25 cellular contexts compared by ENCODE assay signal in the genomic region with DNA sequence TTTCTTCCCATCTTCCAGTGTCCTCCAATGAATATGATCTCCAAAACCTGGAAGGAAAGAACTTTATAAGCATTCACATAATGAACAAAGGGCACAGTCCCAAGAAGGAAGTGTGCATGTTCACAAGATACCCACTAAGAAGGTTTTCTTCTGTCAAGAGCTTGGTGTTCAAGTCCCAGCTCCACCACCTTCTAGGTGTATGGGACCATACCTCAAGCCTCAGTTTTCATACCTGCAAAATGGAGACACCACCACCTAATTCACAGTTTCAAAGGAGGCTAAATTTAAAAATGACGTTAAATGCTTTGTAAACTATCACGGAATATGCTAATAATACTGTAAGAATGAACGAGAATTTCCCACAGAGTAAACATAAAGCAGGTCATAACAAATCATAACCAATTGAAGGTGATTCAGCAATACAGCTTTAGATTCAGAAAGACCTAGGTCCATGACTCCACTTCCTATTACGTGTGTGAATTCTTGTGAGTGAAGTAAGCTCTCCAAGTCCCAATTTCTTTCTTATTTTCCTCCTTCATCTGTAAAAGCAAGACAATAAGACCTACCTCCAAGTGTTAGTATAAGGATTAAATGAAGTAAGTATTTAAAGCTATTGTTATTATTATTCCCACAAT. TPM values are rescaled to one million over a fixed set of nuclear protein-coding genes. Genes with fewer than 3 reads are reported as not detected.
"Had no signal": no experiment of that assay in that cellular context is flagged by ENCODE, and none has a peak within 500 bp of the region (broad histone marks: within the 10 kb centered on the region; RNA-seq: fewer than 3 reads in every experiment).

No MANE protein-coding gene starts in this region.

- H3K4me3 ChIP-seq: ascending aorta, gastroesophageal sphincter, hepatocyte, testis, upper lobe of left lung, vagina had no signal

- FAIRE-seq: kidney had no signal

- H3K4me3 Mint-ChIP-seq: activated CD4-positive, alpha-beta memory T cell treated with anti-CD3 and anti-CD28 coated beads, Interleukin-2, amount 10 ng/mL, durations not matched to agents 7 days and 5 days; activated CD4-positive, alpha-beta T cell treated with anti-CD3 and anti-CD28 coated beads, Interleukin-2, amount 10 ng/mL, durations not matched to agents 7 days and 5 days; activated naive CD4-positive, alpha-beta T cell treated with anti-CD3 and anti-CD28 coated beads, Interleukin-2, amount 10 ng/mL, durations not matched to agents 7 days and 5 days; activated naive CD8-positive, alpha-beta T cell treated with anti-CD3 and anti-CD28 coated beads, Interleukin-2, amount 10 ng/mL, durations not matched to agents 7 days and 5 days; activated T-cell treated with anti-CD3 and anti-CD28 coated beads, Interleukin-2, amount 50 U/mL, for 24 hours; brain; endodermal cell; memory B cell; natural killer cell; WTC11 had no signal

- H3K4me2 ChIP-seq: hepatocyte had no signal

- H3K9me3 Mint-ChIP-seq: activated CD4-positive, alpha-beta memory T cell treated with anti-CD3 and anti-CD28 coated beads, Interleukin-2, amount 10 ng/mL, durations not matched to agents 7 days and 5 days; activated CD4-positive, alpha-beta T cell treated with anti-CD3 and anti-CD28 coated beads, Interleukin-2, amount 10 ng/mL, durations not matched to agents 7 days and 5 days; activated naive CD4-positive, alpha-beta T cell treated with anti-CD3 and anti-CD28 coated beads, Interleukin-2, amount 10 ng/mL, durations not matched to agents 7 days and 5 days; activated naive CD8-positive, alpha-beta T cell treated with anti-CD3 and anti-CD28 coated beads, Interleukin-2, amount 10 ng/mL, durations not matched to agents 7 days and 5 days; activated T-cell treated with anti-CD3 and anti-CD28 coated beads, Interleukin-2, amount 50 U/mL, for 24 hours; brain; endodermal cell; memory B cell; natural killer cell; WTC11 had no signal

- H2AFZ ChIP-seq: hepatocyte had no signal

- H3K27ac Mint-ChIP-seq: activated CD4-positive, alpha-beta memory T cell treated with anti-CD3 and anti-CD28 coated beads, Interleukin-2, amount 10 ng/mL, durations not matched to agents 7 days and 5 days; activated CD4-positive, alpha-beta T cell treated with anti-CD3 and anti-CD28 coated beads, Interleukin-2, amount 10 ng/mL, durations not matched to agents 7 days and 5 days; activated naive CD4-positive, alpha-beta T cell treated with anti-CD3 and anti-CD28 coated beads, Interleukin-2, amount 10 ng/mL, durations not matched to agents 7 days and 5 days; activated naive CD8-positive, alpha-beta T cell treated with anti-CD3 and anti-CD28 coated beads, Interleukin-2, amount 10 ng/mL, durations not matched to agents 7 days and 5 days; activated T-cell treated with anti-CD3 and anti-CD28 coated beads, Interleukin-2, amount 50 U/mL, for 24 hours; brain; endodermal cell; memory B cell; natural killer cell; WTC11 had no signal

- DNase-seq: activated CD4-positive, alpha-beta memory T cell treated with anti-CD3 and anti-CD28 coated beads, Interleukin-2, amount 10 ng/mL, durations not matched to agents 7 days and 5 days; activated CD4-positive, alpha-beta T cell treated with anti-CD3 and anti-CD28 coated beads for 1 hour; activated CD4-positive, alpha-beta T cell treated with anti-CD3 and anti-CD28 coated beads, Interleukin-2, amount 10 ng/mL, durations not matched to agents 7 days and 5 days; activated CD8-positive, alpha-beta memory T cell treated with anti-CD3 and anti-CD28 coated beads, Interleukin-2, amount 50 U/mL, for 48 hours; activated gamma-delta T cell; activated naive CD4-positive, alpha-beta T cell treated with anti-CD3 and anti-CD28 coated beads, Interleukin-2, amount 10 ng/mL, durations not matched to agents 7 days and 5 days; activated naive CD8-positive, alpha-beta T cell treated with anti-CD3 and anti-CD28 coated beads, Interleukin-2, amount 10 ng/mL, durations not matched to agents 7 days and 5 days; activated T-cell treated with anti-CD3 and anti-CD28 coated beads, Interleukin-2, amount 50 U/mL, for 24 hours; caudate nucleus; endodermal cell; kidney; natural killer cell; right cardiac atrium; stimulated activated CD4-positive, alpha-beta T cell treated with anti-CD3 and anti-CD28 coated beads, Interleukin-4, amount 100 ng/mL, for 1 hour; stimulated activated naive CD8-positive, alpha-beta T cell treated with anti-CD3 and anti-CD28 coated beads, Interleukin-15, Interleukin-2, amounts not matched to agents 100 U/mL and 50 U/mL, for 24 hours; T-helper 2 cell; testis; upper lobe of left lung had no signal

- H3K9me3 ChIP-seq: ascending aorta, gastroesophageal sphincter, testis, upper lobe of left lung, vagina had no signal

- ATAC-seq: gastroesophageal sphincter; natural killer cell; right cardiac atrium; stimulated activated naive CD8-positive, alpha-beta T cell treated with anti-CD3 and anti-CD28 coated beads, Interleukin-15, Interleukin-2, amounts not matched to agents 100 U/mL and 50 U/mL, for 24 hours; WTC11 had no signal

- H3K27me3 Mint-ChIP-seq: activated CD4-positive, alpha-beta memory T cell treated with anti-CD3 and anti-CD28 coated beads, Interleukin-2, amount 10 ng/mL, durations not matched to agents 7 days and 5 days; activated CD4-positive, alpha-beta T cell treated with anti-CD3 and anti-CD28 coated beads, Interleukin-2, amount 10 ng/mL, durations not matched to agents 7 days and 5 days; activated naive CD4-positive, alpha-beta T cell treated with anti-CD3 and anti-CD28 coated beads, Interleukin-2, amount 10 ng/mL, durations not matched to agents 7 days and 5 days; activated naive CD8-positive, alpha-beta T cell treated with anti-CD3 and anti-CD28 coated beads, Interleukin-2, amount 10 ng/mL, durations not matched to agents 7 days and 5 days; activated T-cell treated with anti-CD3 and anti-CD28 coated beads, Interleukin-2, amount 50 U/mL, for 24 hours; brain; memory B cell had no signal

- H3K27me3 ChIP-seq: ascending aorta, gastroesophageal sphincter, hepatocyte, testis, upper lobe of left lung, vagina had no signal

- H3K4me1 Mint-ChIP-seq: activated CD4-positive, alpha-beta memory T cell treated with anti-CD3 and anti-CD28 coated beads, Interleukin-2, amount 10 ng/mL, durations not matched to agents 7 days and 5 days; activated naive CD4-positive, alpha-beta T cell treated with anti-CD3 and anti-CD28 coated beads, Interleukin-2, amount 10 ng/mL, durations not matched to agents 7 days and 5 days; activated naive CD8-positive, alpha-beta T cell treated with anti-CD3 and anti-CD28 coated beads, Interleukin-2, amount 10 ng/mL, durations not matched to agents 7 days and 5 days; brain; endodermal cell; WTC11 had no signal

- H3K36me3 Mint-ChIP-seq: natural killer cell had no signal

- H3K4me1 ChIP-seq: ascending aorta, gastroesophageal sphincter, testis, upper lobe of left lung, vagina had no signal

- H3K27ac ChIP-seq: ascending aorta, gastroesophageal sphincter, hepatocyte, testis, upper lobe of left lung, vagina had no signal

RNA-seq across cellular contexts. Expression of gene RAB3B, which starts 51.2 kb away (rescaled TPM):
- total RNA-seq: ascending aorta had no signal
